Comparison of ENCODE assay signal across 37 cellular contexts in genomic region chr1:17352419-17352909, GRCh38. TPM values are rescaled to one million over a fixed set of nuclear protein-coding genes. Genes with fewer than 3 reads are reported as not detected.
"Had no signal": no experiment of that assay in that cellular context is flagged by ENCODE, and none has a peak within 500 bp of the region (broad histone marks: within the 10 kb centered on the region; RNA-seq: fewer than 3 reads in every experiment).

No MANE protein-coding gene starts in this region.

- H3K36me3 ChIP-seq: esophagus muscularis mucosa, gastroesophageal sphincter, heart left ventricle, neural progenitor cell, prostate gland, sigmoid colon, thoracic aorta, tibial nerve, upper lobe of right lung, uterus had no signal

- H3K9me3 Mint-ChIP-seq: mesothelial cell of epicardium; nephron; neural progenitor cell; stimulated activated memory B cell treated with anti-CD40 and anti-IgM and Interleukin-4, amounts not matched to agents 10 μg/mL and 1 μg/mL and 100 μg/mL, for 72 hours; stimulated activated naive CD8-positive, alpha-beta T cell treated with anti-CD3 and anti-CD28 coated beads, Interleukin-15, Interleukin-2, amounts not matched to agents 100 ng/mL and 50 ng/mL, for 24 hours had no signal

- H3K4me3 ChIP-seq: dorsolateral prefrontal cortex, esophagus muscularis mucosa, gastroesophageal sphincter, heart left ventricle, hepatocyte, left lung, mucosa of descending colon, neural progenitor cell, prostate gland, sigmoid colon, thoracic aorta, tibial nerve, upper lobe of right lung, uterus had no signal

- H3K4me1 ChIP-seq: esophagus muscularis mucosa, gastroesophageal sphincter, heart left ventricle, left lung, neural progenitor cell, prostate gland, sigmoid colon, tibial nerve, upper lobe of right lung, uterus had no signal

- H3K9me3 ChIP-seq: esophagus muscularis mucosa, gastroesophageal sphincter, heart left ventricle, left lung, mucosa of descending colon, prostate gland, sigmoid colon, thoracic aorta, tibial nerve, upper lobe of right lung, uterus had no signal

- H3K4me3 Mint-ChIP-seq: mesothelial cell of epicardium; nephron; neural progenitor cell; stimulated activated memory B cell treated with anti-CD40 and anti-IgM and Interleukin-4, amounts not matched to agents 10 μg/mL and 1 μg/mL and 100 μg/mL, for 72 hours; stimulated activated naive CD8-positive, alpha-beta T cell treated with anti-CD3 and anti-CD28 coated beads, Interleukin-15, Interleukin-2, amounts not matched to agents 100 ng/mL and 50 ng/mL, for 24 hours had no signal

- FAIRE-seq: endothelial cell of umbilical vein, kidney had no signal

- H3K9ac ChIP-seq: neural progenitor cell had no signal

- H2AFZ ChIP-seq: hepatocyte, neural progenitor cell had no signal

- H3K27ac ChIP-seq: dorsolateral prefrontal cortex, esophagus muscularis mucosa, foreskin keratinocyte, gastroesophageal sphincter, heart left ventricle, hepatocyte, left lung, neural progenitor cell, prostate gland, sigmoid colon, thoracic aorta, tibial nerve, upper lobe of right lung, uterus had no signal

- H3K36me3 Mint-ChIP-seq: mesothelial cell of epicardium; naive B cell; neural progenitor cell; stimulated activated memory B cell treated with anti-CD40 and anti-IgM and Interleukin-4, amounts not matched to agents 10 μg/mL and 1 μg/mL and 100 μg/mL, for 72 hours had no signal

- H3K4me2 ChIP-seq: hepatocyte, neural progenitor cell had no signal

- H3K79me2 ChIP-seq: hepatocyte had no signal

- ATAC-seq: foreskin keratinocyte; gastroesophageal sphincter; heart left ventricle; left cardiac atrium; left lung; mucosa of descending colon; right cardiac atrium; stimulated activated memory B cell treated with anti-CD40 and anti-IgM and Interleukin-4, amounts not matched to agents 10 μg/mL and 1 μg/mL and 100 μg/mL, for 72 hours; upper lobe of right lung had no signal

- H3K27ac Mint-ChIP-seq: mesothelial cell of epicardium; naive B cell; nephron; neural progenitor cell; stimulated activated memory B cell treated with anti-CD40 and anti-IgM and Interleukin-4, amounts not matched to agents 10 μg/mL and 1 μg/mL and 100 μg/mL, for 72 hours; stimulated activated naive CD8-positive, alpha-beta T cell treated with anti-CD3 and anti-CD28 coated beads, Interleukin-15, Interleukin-2, amounts not matched to agents 100 ng/mL and 50 ng/mL, for 24 hours had no signal

- H3K27me3 ChIP-seq: foreskin keratinocyte, hepatocyte, neural progenitor cell had no signal

- H3K27me3 Mint-ChIP-seq: stimulated activated naive CD8-positive, alpha-beta T cell treated with anti-CD3 and anti-CD28 coated beads, Interleukin-15, Interleukin-2, amounts not matched to agents 100 ng/mL and 50 ng/mL, for 24 hours had no signal

- DNase-seq: cortex of kidney; dorsolateral prefrontal cortex; effector CD8-positive, alpha-beta T cell; foreskin keratinocyte; heart left ventricle; kidney; left cardiac atrium; mesenchymal stem cell; mucosa of descending colon; naive B cell; nucleus accumbens; right cardiac atrium; sigmoid colon; stimulated activated CD4-positive, alpha-beta T cell treated with anti-CD3 and anti-CD28 coated beads, Interleukin-2, amount 100 ng/mL, for 24 hours; stimulated activated CD4-positive, alpha-beta T cell treated with anti-CD3 and anti-CD28 coated beads, Interleukin-4, amount 100 ng/mL, for 4 hours; upper lobe of right lung; uterus had no signal

- H3K4me1 Mint-ChIP-seq: nephron had no signal

RNA-seq across cellular contexts. Expression of gene PADI6, which starts 19.5 kb away (rescaled TPM):
- total RNA-seq: dorsolateral prefrontal cortex, endothelial cell of umbilical vein, epithelial cell of proximal tubule, esophagus muscularis mucosa, fibroblast of lung, foreskin keratinocyte, gastroesophageal sphincter, heart left ventricle, hepatocyte, kidney, left cardiac atrium, left lung, lower leg skin, lung microvascular endothelial cell, mesothelial cell of epicardium, mucosa of descending colon, osteocyte, prostate gland, renal cortical epithelial cell, right cardiac atrium, sigmoid colon, skeletal muscle tissue, thoracic aorta, tibial nerve, upper lobe of right lung had no signal
- polyA plus RNA-seq: endothelial cell of umbilical vein, fibroblast of lung, foreskin keratinocyte, heart left ventricle, hepatocyte, right cardiac atrium, sigmoid colon had no signal

RNA-seq across cellular contexts. Expression of gene PADI4, which starts 44.5 kb away (rescaled TPM):
- total RNA-seq: endothelial cell of umbilical vein, epithelial cell of proximal tubule, fibroblast of lung, foreskin keratinocyte, hepatocyte, lung microvascular endothelial cell, mesothelial cell of epicardium, osteocyte, prostate gland, renal cortical epithelial cell, sigmoid colon, tibial nerve had no signal
- polyA plus RNA-seq: endothelial cell of umbilical vein, fibroblast of lung, hepatocyte had no signal
